Comparison of ENCODE assay signal across 8 cellular contexts in genomic region chr15:64355559-64356442, GRCh38. TPM values are rescaled to one million over a fixed set of nuclear protein-coding genes. Genes with fewer than 3 reads are reported as not detected.
DNase-seq lines count a peak whose midpoint lies in the region; ATAC-seq and TF ChIP-seq lines count a peak whose summit lies in the region.

Gene CSNK1G1, minus strand, starts transcription at chr15:64356173. Its CDS starts 55,674 bp downstream, at chr15:64300499.

- no peaks in the 10 kb centered on the region for H3K9me3 ChIP-seq in PC-9 (ENCODE audit: insufficient read depth, low read depth)

- intact Hi-C loops in PC-9 (cut with micrococcal nuclease; ENCODE audit: unreplicated experiment): loop anchor here (1.0 kb wide), 3 partner anchors 32 to 192 kb away; partner anchors contain the start of genes PPIB and TRIP4

- no peaks in the 10 kb centered on the region for H3K27me3 ChIP-seq in PC-9 (ENCODE audit: insufficient read depth, low read depth)

- H2AFZ ChIP-seq in PC-9: peak within 1 kb of the TSS; percentile 93

- no peaks in the 10 kb centered on the region for H3K9me2 ChIP-seq in PC-9 (ENCODE audit: insufficient read depth)

- peaks cover 6% of the 10 kb centered on the region for H3K4me1 ChIP-seq in PC-9 (replicated peaks; ENCODE audit: insufficient read depth)

- CTCF ChIA-PET in PC-9 (lab: Charles Lee): interaction anchor here (0.6 to 0.7 kb wide), 2 partner anchors 146 to 929 kb away, joined by 3 to 7 read pairs; no protein-coding TSS in a partner anchor

- DNase-seq in DMS 273 (lab: John Stamatoyannopoulos, UW; ENCODE audit: unreplicated experiment): peak; percentile 98
- peak; percentile 98 for DNase-seq in Jurkat, Clone E6-1 (ENCODE audit: low read depth, low spot score)
- DNase-seq in PC-9: peak; percentile 88 to 95
- DNase-seq in activated T-cell treated with anti-CD3 and anti-CD28 coated beads, Interleukin-2, amount 50 U/mL, for 1 hour: peak; percentile 90
- peak; percentile 81 for DNase-seq in epithelial cell of proximal tubule (ENCODE audit: low read depth)
- DNase-seq in mucosa of gallbladder (ENCODE audit: low spot score): peak; percentile 94
- DNase-seq in stimulated activated CD8-positive, alpha-beta memory T cell treated with anti-CD3 and anti-CD28 coated beads, Interleukin-4, amount 100 ng/mL, for 4 hours (ENCODE audit: low read depth in 2 of 2, low spot score in 1 of 2): peak; percentile 86 to 89

- H3K79me2 ChIP-seq in PC-9 (ENCODE audit: low read depth): peaks cover 36% of the 10 kb centered on the region

- no peak for TF ChIP-seq CTCF in PC-9 (conservative IDR thresholded peaks at IDR 0.05)
- no peak for TF ChIP-seq CTCF in epithelial cell of proximal tubule (conservative IDR thresholded peaks at IDR 0.05; ENCODE audit: low read depth, low read length)

- H3K36me3 ChIP-seq in PC-9 (ENCODE audit: low read depth): no peaks in the 10 kb centered on the region

- H3K4me3 ChIP-seq in Jurkat, Clone E6-1 (ENCODE audit: low read length): peak within 1 kb of the TSS; percentile 95
- H3K4me3 ChIP-seq in PC-9: peak within 1 kb of the TSS; percentile 82
- peak within 1 kb of the TSS; percentile 85 for H3K4me3 ChIP-seq in epithelial cell of proximal tubule (ENCODE audit: low read depth, low read length)

- POLR2A ChIA-PET in PC-9 (lab: Charles Lee; ENCODE audit: unreplicated experiment): interaction anchor here (0.5 to 0.7 kb wide), 3 partner anchors 25 to 1399 kb away, joined by 3 to 6 read pairs (median 3); no protein-coding TSS in a partner anchor

- peak within 1 kb of the TSS; percentile 58 for H3K27ac ChIP-seq in PC-9

- no peaks in the 10 kb centered on the region for H4K20me1 ChIP-seq in PC-9 (ENCODE audit: insufficient read depth)

- ATAC-seq in GM21619 (IDR thresholded peaks at IDR 0.05; ENCODE audit: unreplicated experiment): peak; percentile 94

- no TSS peak for BruUV-seq in PC-9 (replicated peaks; lab: Mats Ljungman, UMichigan)

- H3F3A ChIP-seq in PC-9 (ENCODE audit: insufficient read depth, low read depth): peaks cover 11% of the 10 kb centered on the region; the same call in 1 of the 2 replicates

- peak within 1 kb of the TSS; percentile 82 for H3K4me2 ChIP-seq in PC-9

RNA-seq across cellular contexts. Expression of gene CSNK1G1, which starts in this region (rescaled TPM):
- 9.4 TPM for polyA plus RNA-seq in Jurkat, Clone E6-1 (2012; ENCODE audit: insufficient read depth, insufficient read length)
- 16.4 and 19.6 TPM in 2 replicates for total RNA-seq in PC-9 (2021)
- total RNA-seq in epithelial cell of proximal tubule: 12.0 and 12.3 TPM in 2 replicates
- total RNA-seq in mucosa of gallbladder: 16.5 TPM

Comparison
In these comparisons a context has a peak if more than half of its experiments do, and no peak if none do; other contexts are left out.
1. Peak in every context shown above with its lines: DNase-seq, ATAC-seq, H3K4me3 ChIP-seq and H3K27ac ChIP-seq.